23 cellular contexts compared by ENCODE assay signal in the genomic region with DNA sequence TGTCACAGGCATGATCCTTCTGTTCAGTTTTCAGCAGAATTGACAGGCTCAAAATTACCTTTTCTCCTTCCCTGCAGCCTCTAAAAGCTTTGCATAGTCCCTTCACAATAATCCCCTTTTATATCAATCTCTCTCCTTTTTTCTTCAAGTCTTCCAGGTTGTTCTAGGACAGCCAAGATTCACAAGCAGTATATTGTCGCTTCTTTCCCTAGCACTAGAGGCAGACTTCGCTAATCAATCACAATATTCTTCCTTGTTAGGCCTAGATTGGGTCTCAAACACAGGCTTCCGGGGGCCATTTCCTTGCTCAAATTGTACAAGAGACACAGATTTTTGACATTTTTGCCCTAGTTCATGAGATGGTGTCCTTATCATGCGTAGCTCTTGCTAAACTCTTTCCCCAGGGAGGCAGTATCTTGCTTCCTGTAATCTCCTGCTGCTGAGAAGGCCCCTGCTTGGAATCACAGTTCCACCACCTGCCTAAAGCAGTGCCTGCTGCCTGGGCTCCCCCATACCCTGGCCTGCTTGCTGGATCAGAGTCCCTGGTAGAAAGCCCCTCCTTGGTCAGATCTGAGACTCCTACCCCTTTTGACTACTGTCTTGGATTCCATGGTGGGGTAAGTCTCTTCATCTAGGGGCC. TPM values are rescaled to one million over a fixed set of nuclear protein-coding genes. Genes with fewer than 3 reads are reported as not detected.
"Had no signal": no experiment of that assay in that cellular context is flagged by ENCODE, and none has a peak within 500 bp of the region (broad histone marks: within the 10 kb centered on the region; RNA-seq: fewer than 3 reads in every experiment).

No MANE protein-coding gene starts in this region.

- H3K36me3 Mint-ChIP-seq: natural killer cell had no signal

- H3K27me3 Mint-ChIP-seq: progenitor cell of endocrine pancreas had no signal

- H3K4me3 Mint-ChIP-seq: activated CD4-positive, alpha-beta T cell treated with anti-CD3 and anti-CD28 coated beads, Interleukin-2, amount 10 ng/mL, durations not matched to agents 7 days and 5 days; activated CD8-positive, alpha-beta T cell treated with anti-CD3 and anti-CD28 coated beads, Interleukin-2, amount 10 ng/mL, durations not matched to agents 7 days and 5 days; activated T-cell treated with anti-CD3 and anti-CD28 coated beads, Interleukin-2, amount 50 U/mL, for 24 hours; natural killer cell; stimulated activated naive CD8-positive, alpha-beta T cell treated with anti-CD3 and anti-CD28 coated beads, Interleukin-15, amount 100 ng/mL, for 72 hours; T-helper 2 cell treated with Interferon-gamma antibody and Interleukin-4, amounts not matched to agents 5 μg/mL and 100 μg/mL, for 36 hours had no signal

- ATAC-seq: activated CD8-positive, alpha-beta T cell treated with anti-CD3 and anti-CD28 coated beads, Interleukin-2, amount 10 ng/mL, durations not matched to agents 7 days and 5 days; body of pancreas; natural killer cell; stimulated activated naive CD8-positive, alpha-beta T cell treated with anti-CD3 and anti-CD28 coated beads, Interleukin-15, amount 100 ng/mL, for 72 hours had no signal

- H3K9me3 Mint-ChIP-seq: activated CD4-positive, alpha-beta T cell treated with anti-CD3 and anti-CD28 coated beads, Interleukin-2, amount 10 ng/mL, durations not matched to agents 7 days and 5 days; activated T-cell treated with anti-CD3 and anti-CD28 coated beads, Interleukin-2, amount 50 U/mL, for 24 hours; activated T-helper 2 cell treated with anti-CD3 and anti-CD28 coated beads, Interferon-gamma antibody, Interleukin-2, Interleukin-4, amounts not matched to agents 10 μg/mL and 5 μg/mL and 100 μg/mL, durations not matched to agents 14 hours and 24 hours and 36 hours; natural killer cell; stimulated activated naive CD8-positive, alpha-beta T cell treated with anti-CD3 and anti-CD28 coated beads, Interleukin-15, amount 100 ng/mL, for 72 hours; T-helper 2 cell treated with Interferon-gamma antibody and Interleukin-4, amounts not matched to agents 5 μg/mL and 100 μg/mL, for 36 hours had no signal

- H3K27ac Mint-ChIP-seq: activated CD4-positive, alpha-beta T cell treated with anti-CD3 and anti-CD28 coated beads, Interleukin-2, amount 10 ng/mL, durations not matched to agents 7 days and 5 days; activated CD8-positive, alpha-beta T cell treated with anti-CD3 and anti-CD28 coated beads, Interleukin-2, amount 10 ng/mL, durations not matched to agents 7 days and 5 days; activated T-cell treated with anti-CD3 and anti-CD28 coated beads, Interleukin-2, amount 50 U/mL, for 24 hours; activated T-helper 2 cell treated with anti-CD3 and anti-CD28 coated beads, Interferon-gamma antibody, Interleukin-2, Interleukin-4, amounts not matched to agents 10 μg/mL and 5 μg/mL and 100 μg/mL, durations not matched to agents 14 hours and 24 hours and 36 hours; natural killer cell; progenitor cell of endocrine pancreas; T-helper 2 cell treated with Interferon-gamma antibody and Interleukin-4, amounts not matched to agents 5 μg/mL and 100 μg/mL, for 36 hours had no signal

- H3K27me3 ChIP-seq: body of pancreas, colonic mucosa, suprapubic skin, transverse colon, uterus had no signal

- H3K4me1 Mint-ChIP-seq: activated CD4-positive, alpha-beta T cell treated with anti-CD3 and anti-CD28 coated beads, Interleukin-2, amount 10 ng/mL, durations not matched to agents 7 days and 5 days; natural killer cell; stimulated activated naive CD8-positive, alpha-beta T cell treated with anti-CD3 and anti-CD28 coated beads, Interleukin-15, amount 100 ng/mL, for 72 hours had no signal

- H3K4me1 ChIP-seq: body of pancreas, colonic mucosa, suprapubic skin, transverse colon, uterus had no signal

- H3K4me3 ChIP-seq: body of pancreas, colonic mucosa, skin epidermis, suprapubic skin, transverse colon, uterus had no signal

- DNase-seq: activated CD4-positive, alpha-beta T cell treated with anti-CD3 and anti-CD28 coated beads, Interleukin-2, amount 10 ng/mL, durations not matched to agents 7 days and 5 days; activated CD4-positive, CD25-positive, alpha-beta regulatory T cell; activated CD8-positive, alpha-beta T cell treated with anti-CD3 and anti-CD28 coated beads, Interleukin-2, amount 10 ng/mL, durations not matched to agents 7 days and 5 days; activated naive CD4-positive, alpha-beta T cell treated with Interleukin-2 at 50 U/mL for 16 hours; activated T-cell treated with anti-CD3 and anti-CD28 coated beads, Interleukin-2, amount 50 U/mL, for 24 hours; body of pancreas; caudate nucleus; colonic mucosa; erythroblast; hypothalamus; kidney glomerular epithelial cell; natural killer cell; occipital lobe; stimulated activated naive CD8-positive, alpha-beta T cell treated with anti-CD3 and anti-CD28 coated beads, Interleukin-15, amount 100 ng/mL, for 72 hours; transverse colon; uterus had no signal

- H3K27ac ChIP-seq: body of pancreas, colonic mucosa, skin epidermis, suprapubic skin, transverse colon, uterus had no signal

- H3K9me3 ChIP-seq: body of pancreas, colonic mucosa, suprapubic skin, transverse colon, uterus had no signal

- H3K36me3 ChIP-seq: colonic mucosa, suprapubic skin, transverse colon, uterus had no signal

RNA-seq across cellular contexts. Expression of gene DMP1, which starts 57.3 kb away (rescaled TPM):
- total RNA-seq: activated CD4-positive, alpha-beta T cell treated with anti-CD3 and anti-CD28 coated beads, Interleukin-2, amount 10 ng/mL, durations not matched to agents 7 days and 5 days; activated CD8-positive, alpha-beta T cell treated with anti-CD3 and anti-CD28 coated beads, Interleukin-2, amount 10 ng/mL, durations not matched to agents 7 days and 5 days; activated T-helper 2 cell treated with anti-CD3 and anti-CD28 coated beads, Interferon-gamma antibody, Interleukin-2, Interleukin-4, amounts not matched to agents 10 μg/mL and 5 μg/mL and 100 μg/mL, durations not matched to agents 14 hours and 24 hours and 36 hours; body of pancreas; colonic mucosa; frontal cortex; lower leg skin; natural killer cell; progenitor cell of endocrine pancreas; suprapubic skin; transverse colon; uterus had no signal
